ENCODE assay signal across 8 cellular contexts in genomic region chrX:112851161-112851779, GRCh38. TPM values are rescaled to one million over a fixed set of nuclear protein-coding genes. Genes with fewer than 3 reads are reported as not detected.
DNase-seq lines count a peak whose midpoint lies in the region; ATAC-seq and TF ChIP-seq lines count a peak whose summit lies in the region.

No MANE protein-coding gene starts in this region.

- H3K4me1 Mint-ChIP-seq in activated T-helper 17 cell treated with anti-CD3 and anti-CD28 coated beads, Interleukin-2, amount 50 U/mL, for 72 hours: no peaks in the 10 kb centered on the region

- TF ChIP-seq CTCF in GM06990 (IDR thresholded peaks at IDR 0.05; ENCODE audit: insufficient read depth, low read length, poor library complexity, severe bottlenecking): peak; percentile 19

- peak; percentile 51 for DNase-seq in GM06990 (ENCODE audit: extremely low read depth, insufficient read length)
- DNase-seq in COLO829 (ENCODE audit: low spot score): no peak
- DNase-seq in medulla oblongata (ENCODE audit: extremely low spot score): no peak
- no peak for DNase-seq in OCI-M2 (lab: John Stamatoyannopoulos, UW; ENCODE audit: unreplicated experiment)
- no peak for DNase-seq in NCI-H1092 (lab: John Stamatoyannopoulos, UW)

- no peaks in the 10 kb centered on the region for H3K36me3 ChIP-seq in GM06990 (ENCODE audit: control insufficient read depth, insufficient read depth, low read length)

- H3K4me3 Mint-ChIP-seq in activated T-helper 17 cell treated with anti-CD3 and anti-CD28 coated beads, Interleukin-2, amount 50 U/mL, for 72 hours: no peak overlapping the region

- H3K27me3 ChIP-seq in GM06990 (replicated peaks; ENCODE audit: control insufficient read depth, insufficient read depth, low read length): no peaks in the 10 kb centered on the region

- ATAC-seq in GM19328 (IDR thresholded peaks at IDR 0.05; ENCODE audit: unreplicated experiment) (peak; percentile 77), HG03025 (IDR thresholded peaks at IDR 0.05; ENCODE audit: low FRiP score, unreplicated experiment) (peak; percentile 93)
- ATAC-seq in activated T-helper 17 cell treated with anti-CD3 and anti-CD28 coated beads, Interleukin-2, amount 50 U/mL, for 72 hours (replicated peaks): peak; percentile 62

- H3K36me3 Mint-ChIP-seq in activated T-helper 17 cell treated with anti-CD3 and anti-CD28 coated beads, Interleukin-2, amount 50 U/mL, for 72 hours (ENCODE audit: low read depth): no peaks in the 10 kb centered on the region

- no peak overlapping the region for H3K4me3 ChIP-seq in GM06990 (replicated peaks; ENCODE audit: low read depth, low read length)

- H3K9me3 Mint-ChIP-seq in activated T-helper 17 cell treated with anti-CD3 and anti-CD28 coated beads, Interleukin-2, amount 50 U/mL, for 72 hours: no peaks in the 10 kb centered on the region

- H3K27ac Mint-ChIP-seq in activated T-helper 17 cell treated with anti-CD3 and anti-CD28 coated beads, Interleukin-2, amount 50 U/mL, for 72 hours: no peak overlapping the region

- no peaks in the 10 kb centered on the region for H3K27me3 Mint-ChIP-seq in activated T-helper 17 cell treated with anti-CD3 and anti-CD28 coated beads, Interleukin-2, amount 50 U/mL, for 72 hours

RNA-seq across cellular contexts. Expression of gene AMOT, which starts 10.6 kb away (rescaled TPM):
- 1 to 10 TPM in 1 of 2 donors, under 1 TPM in 1; 0.86 to 1.6 TPM for total RNA-seq in activated T-helper 17 cell treated with anti-CD3 and anti-CD28 coated beads, Interleukin-2, amount 50 U/mL, for 72 hours
